26 cellular contexts compared by ENCODE assay signal in genomic region chr7:137564677-137565076, GRCh38.
"Had no signal": no experiment of that assay in that cellular context is flagged by ENCODE, and none has a peak within 500 bp of the region (broad histone marks: within the 10 kb centered on the region; RNA-seq: fewer than 3 reads in every experiment).

No MANE protein-coding gene starts in this region.

- H3K9me3 ChIP-seq: breast epithelium, psoas muscle, stomach, thyroid gland, upper lobe of left lung, vagina had no signal

- H3K27ac ChIP-seq: breast epithelium, parathyroid adenoma, psoas muscle, sigmoid colon, stomach, thyroid gland, upper lobe of left lung, vagina, VCaP had no signal

- H3K4me3 ChIP-seq: breast epithelium, psoas muscle, sigmoid colon, stomach, thyroid gland, upper lobe of left lung, vagina had no signal

- H3K4me1 ChIP-seq: breast epithelium, parathyroid adenoma, psoas muscle, sigmoid colon, stomach, thyroid gland, upper lobe of left lung, vagina had no signal

- DNase-seq: activated CD4-positive, alpha-beta T cell treated with anti-CD3 and anti-CD28 coated beads, Interleukin-2, amount 50 U/mL, for 1 hour; activated CD8-positive, alpha-beta T cell treated with anti-CD3 and anti-CD28 coated beads for 36 hours; activated gamma-delta T cell treated with Interleukin-2 at 50 U/mL for 16 hours; activated naive CD4-positive, alpha-beta T cell treated with anti-CD3 and anti-CD28 coated beads, Interleukin-2, amount 50 U/mL, for 16 hours; activated T-cell treated with anti-CD3 and anti-CD28 coated beads, Interleukin-2, amount 50 U/mL, for 4 hours; amygdala; dermis blood vessel endothelial cell; effector CD8-positive, alpha-beta T cell; head of caudate nucleus; hippocampal formation; left ventricle myocardium superior; psoas muscle; sigmoid colon; stimulated activated CD4-positive, alpha-beta T cell treated with anti-CD3 and anti-CD28 coated beads, Interleukin-15, amount 100 ng/mL, for 24 hours; stimulated activated CD4-positive, alpha-beta T cell treated with anti-CD3 and anti-CD28 coated beads, Interleukin-2, amount 100 ng/mL, for 24 hours; stimulated activated naive B cell treated with anti-CD40 and anti-IgM and Interleukin-4, amounts not matched to agents 10 μg/mL and 1 μg/mL and 100 μg/mL, for 72 hours; stomach; T-helper 9 cell; thyroid gland had no signal

- H3K36me3 ChIP-seq: breast epithelium, sigmoid colon, stomach, thyroid gland, upper lobe of left lung, vagina had no signal

- ATAC-seq: activated CD4-positive, CD25-positive, alpha-beta regulatory T cell treated with anti-CD3 and anti-CD28 coated beads, Interleukin-2, amount 50 U/mL, for 24 hours; activated CD8-positive, alpha-beta T cell treated with anti-CD3 and anti-CD28 coated beads for 36 hours; activated T-cell treated with anti-CD3 and anti-CD28 coated beads, Interleukin-2, amount 50 U/mL, for 4 hours; activated T-helper 17 cell treated with anti-CD3 and anti-CD28 coated beads, Interleukin-2, amount 50 U/mL, for 72 hours; left ventricle myocardium superior; psoas muscle; stimulated activated naive B cell treated with anti-CD40 and anti-IgM and Interleukin-4, amounts not matched to agents 10 μg/mL and 1 μg/mL and 100 μg/mL, for 72 hours had no signal

- H3K79me2 ChIP-seq: parathyroid adenoma had no signal

- H2AFZ ChIP-seq: parathyroid adenoma had no signal

- H3K9ac ChIP-seq: parathyroid adenoma had no signal

- H3K27me3 ChIP-seq: breast epithelium, sigmoid colon, stomach, thyroid gland, upper lobe of left lung, vagina had no signal
